27 cellular contexts compared by ENCODE assay signal in genomic region chr5:173901705-173902104, GRCh38. TPM values are rescaled to one million over a fixed set of nuclear protein-coding genes. Genes with fewer than 3 reads are reported as not detected.
DNase-seq lines count a peak whose midpoint lies in the region; ATAC-seq and TF ChIP-seq lines count a peak whose summit lies in the region.
"Had no signal": no experiment of that assay in that cellular context is flagged by ENCODE, and none has a peak within 500 bp of the region (broad histone marks: within the 10 kb centered on the region; RNA-seq: fewer than 3 reads in every experiment).

No MANE protein-coding gene starts in this region.

- H3K27ac ChIP-seq in cardiac muscle cell, result peak overlapping the region; percentile 15
- peak overlapping the region; percentile 88 for H3K27ac ChIP-seq in VCaP
- H3K27ac ChIP-seq in substantia nigra (ENCODE audit: low read depth, low read length, poor library complexity, severe bottlenecking), result peak overlapping the region; percentile 10
- H3K27ac ChIP-seq: body of pancreas, foreskin keratinocyte, skin epidermis, tibial nerve had no signal

- peaks cover 28% of the 10 kb centered on the region for H3K4me1 ChIP-seq in cardiac muscle cell (ENCODE audit: low read depth)
- H3K4me1 ChIP-seq: foreskin keratinocyte had no signal

- H3K27me3 ChIP-seq in cardiac muscle cell, result no peaks in the 10 kb centered on the region
- H3K27me3 ChIP-seq: body of pancreas, foreskin keratinocyte, tibial nerve had no signal

- peak; percentile 35 for TF ChIP-seq POLR2A in erythroblast (IDR thresholded peaks at IDR 0.05; ENCODE audit: low read length)

- ATAC-seq in Right ventricle myocardium inferior (no peak), HG02884 (IDR thresholded peaks at IDR 0.05; ENCODE audit: unreplicated experiment) (no peak)
- ATAC-seq: body of pancreas; esophagus mucosa; foreskin keratinocyte; stimulated activated naive CD8-positive, alpha-beta T cell treated with anti-CD3 and anti-CD28 coated beads, Interleukin-15, amount 100 ng/mL, for 72 hours had no signal

- intact Hi-C loops in Right ventricle myocardium inferior (cut with DNase I), result no loop called here

- no peak overlapping the region for H3K4me3 ChIP-seq in cardiac muscle cell
- H3K4me3 ChIP-seq: body of pancreas, skin epidermis, tibial nerve had no signal

- no peak for DNase-seq in cardiac muscle cell (ENCODE audit: low read depth in 1 of 2, low spot score in 1 of 2)
- DNase-seq in Right ventricle myocardium inferior (ENCODE audit: missing footprints), result no peak
- DNase-seq in erythroblast (lab: John Stamatoyannopoulos, UW), result peak; percentile 51 to 55
- DNase-seq in substantia nigra (lab: John Stamatoyannopoulos, UW), result no peak
- DNase-seq in AG08395 (ENCODE audit: low spot score), result no peak
- DNase-seq in NCI-H2171 (lab: John Stamatoyannopoulos, UW), result no peak
- DNase-seq: activated CD4-positive, alpha-beta T cell treated with anti-CD3 and anti-CD28 coated beads for 4 hours; activated CD8-positive, alpha-beta memory T cell treated with anti-CD3 and anti-CD28 coated beads for 24 hours; activated gamma-delta T cell treated with Interleukin-2 at 50 U/mL for 16 hours; body of pancreas; CD4-positive, alpha-beta T cell; cortex of kidney; EL; foreskin keratinocyte; H9; IMR-90; mesenchymal stem cell; NCI-H1105; NCI-H187 treated with DMSO at 0.1 percent for 48 hours; NCI-H69; stimulated activated CD8-positive, alpha-beta memory T cell treated with anti-CD3 and anti-CD28 coated beads, Interleukin-4, amount 100 ng/mL, for 48 hours; stimulated activated naive CD8-positive, alpha-beta T cell treated with anti-CD3 and anti-CD28 coated beads, Interleukin-15, amount 100 ng/mL, for 72 hours had no signal

- TF ChIP-seq CTCF in cardiac muscle cell (IDR thresholded peaks at IDR 0.05; ENCODE audit: low read depth, low read length), result no peak
- no peak for TF ChIP-seq CTCF in VCaP (conservative IDR thresholded peaks at IDR 0.05)

- no peaks in the 10 kb centered on the region for H3K36me3 ChIP-seq in cardiac muscle cell
- H3K36me3 ChIP-seq: tibial nerve had no signal

- no peaks in the 10 kb centered on the region for H3K9me3 ChIP-seq in cardiac muscle cell (ENCODE audit: low read depth)
- H3K9me3 ChIP-seq: body of pancreas, tibial nerve had no signal

RNA-seq across cellular contexts. Expression of gene CPEB4, which starts 13.6 kb away (rescaled TPM):
- 52.9 and 65.2 TPM in 2 replicates for total RNA-seq in cardiac muscle cell
- polyA plus RNA-seq in cardiac muscle cell, result 23.8 and 33.6 TPM in 2 replicates
- total RNA-seq in Right ventricle myocardium inferior, result 116 TPM

Comparison
In these comparisons a context has a peak if more than half of its experiments do, and no peak if none do; other contexts are left out.
1. DNase-seq: peak in erythroblast (2 of 2); none in cardiac muscle cell (0 of 2), Right ventricle myocardium inferior (single experiment), substantia nigra (0 of 49), AG08395 (single experiment) and NCI-H2171 (single experiment).
2. H3K27ac ChIP-seq: peak in every context shown above with its lines; median percentile 88 in VCaP; 15 in cardiac muscle cell; 10 in substantia nigra.